In the genomic region with DNA sequence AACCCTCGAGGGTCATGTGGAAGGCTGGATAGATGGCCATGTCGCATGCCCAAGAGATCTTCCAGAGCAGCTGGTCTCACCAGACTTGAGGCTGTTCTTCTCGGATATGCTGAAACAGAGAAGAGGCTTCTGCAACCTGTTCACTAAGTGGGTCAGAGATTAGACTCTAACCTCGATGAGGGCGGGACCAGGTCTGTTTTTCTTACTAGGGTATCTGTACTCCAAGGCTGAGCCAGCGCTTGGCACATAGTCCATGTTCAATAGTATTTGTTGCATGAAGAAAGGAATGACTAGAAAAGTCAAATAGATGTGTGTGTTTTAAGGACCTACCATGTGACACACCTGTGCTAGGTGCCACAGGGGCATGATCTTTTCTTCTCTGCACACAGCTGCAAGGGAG, we compare ENCODE assay signal across 7 cellular contexts.
"Had no signal": no experiment of that assay in that cellular context is flagged by ENCODE, and none has a peak within 500 bp of the region (broad histone marks: within the 10 kb centered on the region; RNA-seq: fewer than 3 reads in every experiment).

No MANE protein-coding gene starts in this region.

- H3K27ac ChIP-seq: HL-60 had no signal

- H3K27me3 Mint-ChIP-seq: IgD-negative memory B cell had no signal

- H3K4me3 Mint-ChIP-seq: IgD-negative memory B cell had no signal

- DNase-seq: IMR-90, KBM-7 had no signal

- H3K36me3 Mint-ChIP-seq: IgD-negative memory B cell had no signal

- H3K4me3 ChIP-seq: K562 had no signal

- FAIRE-seq: HepG2, HTR-8/SVneo, K562 had no signal

- ATAC-seq: HepG2, K562 had no signal

- H3K27ac Mint-ChIP-seq: IgD-negative memory B cell had no signal

- H3K9me3 Mint-ChIP-seq: IgD-negative memory B cell had no signal
